Comparison of ENCODE assay signal across 1 cellular context in the genomic region with DNA sequence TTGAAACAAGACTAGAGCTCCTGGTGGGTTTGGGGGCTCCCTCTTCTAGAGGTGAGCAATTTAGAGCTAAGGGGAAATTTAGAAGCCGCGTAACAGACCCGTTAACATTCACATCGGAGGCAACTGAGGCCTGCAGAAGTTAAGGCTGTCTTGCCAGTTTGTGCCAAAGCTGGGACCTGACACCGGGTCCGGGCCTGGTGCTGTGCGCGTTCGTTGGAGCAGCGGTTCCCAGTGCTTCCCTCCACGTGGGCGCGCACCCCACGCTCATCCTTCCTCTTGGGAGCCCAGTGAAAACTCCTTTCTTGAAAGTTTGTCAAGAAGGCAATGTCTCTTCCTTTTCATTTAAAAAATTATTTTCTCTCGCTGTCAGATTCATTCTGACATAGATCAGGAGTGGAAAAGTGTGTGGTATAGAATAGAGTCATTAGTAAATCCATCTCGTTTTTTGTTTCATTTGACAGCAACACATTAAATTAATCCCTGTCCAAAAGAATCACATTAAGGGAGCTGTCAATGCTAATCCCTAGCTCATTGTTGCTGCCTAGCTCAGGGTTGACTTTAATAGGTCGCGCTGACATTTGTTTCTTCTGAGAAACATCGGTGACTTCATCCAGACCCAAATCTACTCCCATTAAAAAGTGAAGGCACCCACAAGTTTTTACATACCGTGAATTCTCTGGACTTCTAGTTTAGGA.
TF ChIP-seq lines count a peak whose summit lies in the region.

No MANE protein-coding gene starts in this region.

TF ChIP-seq in K562, 482 proteins besides CTCF, POLR2A, EP300 and RAD21 (continued from another document):
- TF ChIP-seq HEY1 (CRISPR knock-in tag; IDR thresholded peaks at IDR 0.05; ENCODE audit: borderline replicate concordance) (no peak), ZNF347 (CRISPR knock-in tag; IDR thresholded peaks at IDR 0.05; ENCODE audit: low read depth) (no peak), RBFOX2 (IDR thresholded peaks at IDR 0.05; ENCODE audit: low read depth, low read length) (no peak), ZNF133 (CRISPR knock-in tag; IDR thresholded peaks at IDR 0.05) (no peak), SRSF1 (IDR thresholded peaks at IDR 0.05; ENCODE audit: low read depth, low read length) (no peak), BDP1 (IDR thresholded peaks at IDR 0.05; ENCODE audit: insufficient read depth, insufficient read length) (no peak), NFE2L1 (tag; IDR thresholded peaks at IDR 0.05; ENCODE audit: borderline replicate concordance, low read depth) (no peak), NR2C1 (IDR thresholded peaks at IDR 0.05) (no peak), NR2C1 (tag; IDR thresholded peaks at IDR 0.05) (no peak)
- TF ChIP-seq, protein P1, sequence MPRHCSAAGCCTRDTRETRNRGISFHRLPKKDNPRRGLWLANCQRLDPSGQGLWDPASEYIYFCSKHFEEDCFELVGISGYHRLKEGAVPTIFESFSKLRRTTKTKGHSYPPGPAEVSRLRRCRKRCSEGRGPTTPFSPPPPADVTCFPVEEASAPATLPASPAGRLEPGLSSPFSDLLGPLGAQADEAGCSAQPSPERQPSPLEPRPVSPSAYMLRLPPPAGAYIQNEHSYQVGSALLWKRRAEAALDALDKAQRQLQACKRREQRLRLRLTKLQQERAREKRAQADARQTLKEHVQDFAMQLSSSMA (CRISPR knock-in tag; IDR thresholded peaks at IDR 0.05), result no peak
